Comparison of ENCODE assay signal across 28 cellular contexts in the genomic region with DNA sequence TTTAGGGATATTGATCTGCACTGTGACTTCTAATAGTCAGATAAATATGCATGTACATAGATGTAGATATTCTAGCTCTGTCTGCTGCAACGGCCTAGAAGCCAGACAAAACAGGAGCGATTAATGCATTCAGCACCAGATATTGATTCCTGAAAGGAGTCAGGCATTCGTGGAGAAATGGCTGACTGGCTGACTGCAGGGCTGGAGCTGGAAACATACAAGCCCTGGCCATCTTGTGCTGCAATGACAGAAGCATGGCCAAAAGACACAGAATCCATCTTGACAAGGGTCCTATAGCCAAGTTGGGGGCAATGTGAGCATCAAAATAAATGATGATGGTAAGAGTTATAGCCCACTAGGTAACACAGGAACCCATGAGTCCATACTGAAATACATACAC.
"Had no signal": no experiment of that assay in that cellular context is flagged by ENCODE, and none has a peak within 500 bp of the region (broad histone marks: within the 10 kb centered on the region; RNA-seq: fewer than 3 reads in every experiment).

No MANE protein-coding gene starts in this region.

- H3K27me3 ChIP-seq: colonic mucosa, esophagus squamous epithelium, foreskin keratinocyte, gastrocnemius medialis, gastroesophageal sphincter had no signal

- FAIRE-seq: colon, endometrium, endothelial cell of umbilical vein, frontal cortex had no signal

- ATAC-seq: effector memory CD8-positive, alpha-beta T cell; esophagus mucosa; foreskin keratinocyte; gastrocnemius medialis; gastroesophageal sphincter; heart left ventricle; heart right ventricle had no signal

- H3K9me3 Mint-ChIP-seq: dendritic cell treated with granulocyte-macrophage colony-stimulating factor and Interleukin-4, amounts not matched to agents 40 ng/mL and 50 ng/mL, for 4 days; endodermal cell had no signal

- H3K4me1 ChIP-seq: colonic mucosa, foreskin keratinocyte, gastrocnemius medialis, heart left ventricle, heart right ventricle had no signal

- H3K9me3 ChIP-seq: colonic mucosa, esophagus squamous epithelium, gastrocnemius medialis, gastroesophageal sphincter, heart left ventricle, heart right ventricle had no signal

- H3K27ac ChIP-seq: colonic mucosa, coronary artery, dorsolateral prefrontal cortex, epithelial cell of prostate, esophagus squamous epithelium, foreskin keratinocyte, gastrocnemius medialis, gastroesophageal sphincter, heart left ventricle, heart right ventricle, hepatocyte had no signal

- H3K36me3 ChIP-seq: colonic mucosa, esophagus squamous epithelium, gastrocnemius medialis, gastroesophageal sphincter, heart left ventricle, heart right ventricle had no signal

- H3K4me3 Mint-ChIP-seq: dendritic cell treated with granulocyte-macrophage colony-stimulating factor and Interleukin-4, amounts not matched to agents 40 ng/mL and 50 ng/mL, for 4 days; effector memory CD8-positive, alpha-beta T cell; endodermal cell had no signal

- H3K27me3 Mint-ChIP-seq: dendritic cell treated with granulocyte-macrophage colony-stimulating factor and Interleukin-4, amounts not matched to agents 40 ng/mL and 50 ng/mL, for 4 days; effector memory CD8-positive, alpha-beta T cell had no signal

- H3K27ac Mint-ChIP-seq: dendritic cell treated with granulocyte-macrophage colony-stimulating factor and Interleukin-4, amounts not matched to agents 40 ng/mL and 50 ng/mL, for 4 days; effector memory CD8-positive, alpha-beta T cell; endodermal cell had no signal

- DNase-seq: colonic mucosa; cortex of kidney; dermis blood vessel endothelial cell; dorsolateral prefrontal cortex; effector CD4-positive, alpha-beta T cell; effector CD8-positive, alpha-beta T cell; effector memory CD4-positive, alpha-beta T cell; effector memory CD8-positive, alpha-beta T cell; endodermal cell; erythroblast; esophagus squamous epithelium; foreskin fibroblast; foreskin keratinocyte; foreskin melanocyte; gastrocnemius medialis; head of caudate nucleus; heart left ventricle; heart right ventricle had no signal

- H3K4me3 ChIP-seq: colonic mucosa, coronary artery, dorsolateral prefrontal cortex, esophagus squamous epithelium, gastrocnemius medialis, gastroesophageal sphincter, heart left ventricle, heart right ventricle, hepatocyte had no signal
